In the genomic region with DNA sequence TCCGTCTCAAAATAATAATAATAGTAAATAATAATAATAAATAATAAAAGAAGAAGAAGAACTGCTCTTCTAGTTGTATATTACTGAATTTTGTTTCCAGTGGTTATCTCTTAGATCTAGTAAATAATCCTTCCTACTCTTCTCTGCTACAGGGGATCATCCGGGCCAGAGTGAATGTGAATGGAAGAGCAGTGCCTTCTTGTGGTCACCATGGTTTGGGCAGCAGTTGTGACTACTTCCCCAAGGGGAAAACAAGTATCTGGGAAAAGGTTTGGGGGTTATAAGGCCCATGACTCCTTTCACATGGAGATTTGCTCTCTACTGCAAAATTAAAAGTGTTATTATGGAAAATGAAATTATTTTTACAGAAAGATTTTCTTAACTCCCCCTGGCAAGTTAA, we compare ENCODE assay signal across 1 cellular context.
A peak's percentile ranks its signal among the peaks of the same experiment; 100 is the strongest.
TF ChIP-seq lines count a peak whose summit lies in the region.

No MANE protein-coding gene starts in this region.

TF ChIP-seq in HepG2, 621 proteins besides CTCF, POLR2A, EP300 and RAD21:
- TF ChIP-seq STAG1 (CRISPR knock-in tag; IDR thresholded peaks at IDR 0.05) (peak; percentile 14; the same call in 1 of the 2 replicates), MTF2 (CRISPR knock-in tag; IDR thresholded peaks at IDR 0.05; ENCODE audit: borderline replicate concordance) (no peak)
